8 cellular contexts compared by ENCODE assay signal in the genomic region with DNA sequence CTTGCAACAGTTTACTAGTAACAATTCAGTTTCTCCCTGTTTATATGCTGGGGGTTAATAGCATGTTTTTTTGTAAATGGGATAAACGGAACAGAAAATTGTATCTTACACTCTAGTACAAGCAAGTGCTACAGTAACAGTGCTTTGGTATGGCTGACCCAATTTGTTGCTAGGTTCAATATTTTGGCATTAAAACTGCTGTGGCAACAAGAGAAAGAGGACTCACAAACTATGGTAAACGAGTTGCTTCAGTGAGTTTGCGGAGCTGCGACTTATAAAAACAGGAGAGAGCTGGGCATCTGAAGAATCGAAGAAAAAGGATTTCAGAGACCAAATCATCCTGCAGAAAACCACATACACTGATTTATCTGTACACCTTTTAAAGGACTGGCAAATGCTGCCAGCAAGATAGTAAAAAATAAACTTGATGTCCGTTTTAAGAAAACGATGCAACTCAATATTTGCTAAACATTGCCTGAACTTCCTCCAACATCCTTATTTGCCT. TPM values are rescaled to one million over a fixed set of nuclear protein-coding genes. Genes with fewer than 3 reads are reported as not detected.
A peak's percentile ranks its signal among the peaks of the same experiment; 100 is the strongest.
DNase-seq lines count a peak whose midpoint lies in the region; ATAC-seq and TF ChIP-seq lines count a peak whose summit lies in the region.

No MANE protein-coding gene starts in this region.

- H3K4me1 ChIP-seq in HAP-1 = peaks cover 22% of the 10 kb centered on the region

- no peak overlapping the region for H3K27ac ChIP-seq in WERI-Rb-1

- peak overlapping the region; percentile 49 for H3K4me3 ChIP-seq in HAP-1
- peak overlapping the region; percentile 88 for H3K4me3 ChIP-seq in WERI-Rb-1 (ENCODE audit: low read depth, low read length)
- peak overlapping the region; percentile 75 for H3K4me3 ChIP-seq in fibroblast of villous mesenchyme (ENCODE audit: low read depth, low read length)

- H3K36me3 ChIP-seq in HAP-1 (replicated peaks) = peaks cover 18% of the 10 kb centered on the region
- peaks cover 19% of the 10 kb centered on the region for H3K36me3 ChIP-seq in WERI-Rb-1

- ATAC-seq in HG03342 (IDR thresholded peaks at IDR 0.05; ENCODE audit: unreplicated experiment) = no peak

- H3K9me3 ChIP-seq in HAP-1 = no peaks in the 10 kb centered on the region
- H3K9me3 ChIP-seq in WERI-Rb-1 (ENCODE audit: severe bottlenecking) = no peaks in the 10 kb centered on the region

- TF ChIP-seq CTCF in WERI-Rb-1 (IDR thresholded peaks at IDR 0.05; ENCODE audit: low read depth, low read length) (no peak), fibroblast of villous mesenchyme (IDR thresholded peaks at IDR 0.05; ENCODE audit: insufficient read depth, low read depth, low read length) (no peak)

- DNase-seq in HAP-1 (ENCODE audit: low spot score in 2 of 2) (no peak), WERI-Rb-1 (no peak), fibroblast of villous mesenchyme (ENCODE audit: low read depth) (peak; percentile 56), renal cortical epithelial cell (ENCODE audit: low read depth) (peak; percentile 86), NOMO-1 treated with DMSO at 0.1 percent for 48 hours (lab: John Stamatoyannopoulos, UW; ENCODE audit: unreplicated experiment) (no peak), NCI-H774 (lab: John Stamatoyannopoulos, UW) (no peak), NCI-H2196 (lab: John Stamatoyannopoulos, UW; ENCODE audit: unreplicated experiment) (no peak)

- H3K27me3 ChIP-seq in HAP-1 (ENCODE audit: low read depth) (no peaks in the 10 kb centered on the region), WERI-Rb-1 (ENCODE audit: insufficient read depth, low read depth, severe bottlenecking) (no peaks in the 10 kb centered on the region)

- in situ Hi-C loops in HAP-1 (cut with MboI; ENCODE audit: low sequenced_read_pairs) = no loop called here

RNA-seq across cellular contexts. Expression of a gene that starts 2.2 kb away (rescaled TPM):
- total RNA-seq in fibroblast of villous mesenchyme = 182 and 219 TPM in 2 replicates
- total RNA-seq in renal cortical epithelial cell = 243 and 344 TPM in 2 replicates

RNA-seq across cellular contexts. Expression of a gene that starts 2.6 kb away (rescaled TPM):
- total RNA-seq in fibroblast of villous mesenchyme (39.3 and 40.6 TPM in 2 replicates), renal cortical epithelial cell (38.3 and 50.2 TPM in 2 replicates)

Comparison
In these comparisons a context has a peak if more than half of its experiments do, and no peak if none do; other contexts are left out.
1. DNase-seq: peak in fibroblast of villous mesenchyme (single experiment) and renal cortical epithelial cell (single experiment); none in HAP-1 (0 of 2), WERI-Rb-1 (single experiment), NOMO-1 treated with DMSO at 0.1 percent for 48 hours (single experiment), NCI-H774 (single experiment) and NCI-H2196 (single experiment).
2. Peak in every context shown above with its lines, with median percentiles within 50 percentile points of each other: H3K4me3 ChIP-seq.